ENCODE assay signal across 12 cellular contexts in the genomic region with DNA sequence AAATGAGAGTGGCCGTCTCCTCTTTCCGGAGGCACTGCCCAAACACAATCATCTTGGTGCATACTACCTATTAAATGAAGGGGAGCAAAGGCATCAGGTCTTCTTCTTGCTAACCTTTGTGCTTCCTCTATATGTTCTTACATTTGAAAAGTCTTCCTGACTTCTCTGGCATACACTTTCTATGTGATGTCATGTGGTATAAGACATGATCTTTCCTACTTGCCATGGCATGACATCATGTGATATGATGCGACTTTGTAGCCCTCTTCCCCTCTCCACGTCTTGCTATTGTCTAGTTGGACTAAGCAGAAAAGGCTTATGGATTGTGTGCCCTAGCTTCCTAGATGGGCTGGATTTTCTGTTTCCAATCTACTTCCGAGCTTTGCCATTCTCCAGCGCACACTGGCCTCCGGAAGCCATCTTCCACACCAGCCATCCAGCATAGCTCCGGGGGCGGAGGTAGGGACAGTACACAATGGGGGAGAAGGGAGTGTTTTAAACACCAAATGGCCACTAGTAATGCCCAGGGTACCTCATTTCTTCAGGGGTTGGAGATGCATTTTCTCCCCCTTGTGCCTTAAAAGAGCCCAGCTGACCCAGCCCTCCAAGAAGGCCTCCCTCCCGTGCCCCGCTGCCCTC. TPM values are rescaled to one million over a fixed set of nuclear protein-coding genes. Genes with fewer than 3 reads are reported as not detected.
DNase-seq lines count a peak whose midpoint lies in the region; ATAC-seq and TF ChIP-seq lines count a peak whose summit lies in the region.
"Had no signal": no experiment of that assay in that cellular context is flagged by ENCODE, and none has a peak within 500 bp of the region (broad histone marks: within the 10 kb centered on the region; RNA-seq: fewer than 3 reads in every experiment).

No MANE protein-coding gene starts in this region.

- no peak overlapping the region for H3K9ac ChIP-seq in neural progenitor cell

- H3K9me3 Mint-ChIP-seq in Caco-2 (ENCODE audit: unreplicated experiment) (peaks cover 16% of the 10 kb centered on the region), neural progenitor cell (peaks cover 13% of the 10 kb centered on the region)
- H3K9me3 Mint-ChIP-seq: H9 had no signal

- H3K36me3 Mint-ChIP-seq in Caco-2 (ENCODE audit: insufficient read depth, unreplicated experiment) (no peaks in the 10 kb centered on the region), neural progenitor cell (no peaks in the 10 kb centered on the region)

- H3F3A ChIP-seq in neural progenitor cell (ENCODE audit: low read depth) = no peaks in the 10 kb centered on the region

- no peak overlapping the region for H3K4me3 Mint-ChIP-seq in Caco-2 (ENCODE audit: unreplicated experiment)
- H3K4me3 Mint-ChIP-seq in neural progenitor cell = no peak overlapping the region
- H3K4me3 Mint-ChIP-seq: H9 had no signal

- H3K36me3 ChIP-seq in Caco-2 (ENCODE audit: control insufficient read depth, insufficient read depth, low read length) = no peaks in the 10 kb centered on the region
- no peaks in the 10 kb centered on the region for H3K36me3 ChIP-seq in body of pancreas (replicated peaks in 1 of 2; ENCODE audit: insufficient read depth in 1 of 2, low read depth in 2 of 2)
- H3K36me3 ChIP-seq in neural progenitor cell = no peaks in the 10 kb centered on the region
- H3K36me3 ChIP-seq in thoracic aorta = no peaks in the 10 kb centered on the region

- TF ChIP-seq CTCF in Caco-2 (IDR thresholded peaks at IDR 0.05; ENCODE audit: insufficient read depth in 1 of 2, low read depth in 1 of 2, low read length in 1 of 2, severe bottlenecking in 1 of 2, unreplicated experiment in 1 of 2) (no peak), body of pancreas (IDR thresholded peaks at IDR 0.05) (no peak), neural progenitor cell (IDR thresholded peaks at IDR 0.05) (no peak), thoracic aorta (IDR thresholded peaks at IDR 0.05) (no peak)

- H3K9me3 ChIP-seq in Caco-2 (no peaks in the 10 kb centered on the region), body of pancreas (no peaks in the 10 kb centered on the region), neural progenitor cell (ENCODE audit: low read depth) (no peaks in the 10 kb centered on the region), thoracic aorta (no peaks in the 10 kb centered on the region)

- H3K79me2 ChIP-seq in neural progenitor cell (ENCODE audit: low read depth) = no peaks in the 10 kb centered on the region

- H2AFZ ChIP-seq in neural progenitor cell (replicated peaks) = peak overlapping the region; percentile 70

- DNase-seq in Caco-2 = no peak
- no peak for DNase-seq in body of pancreas
- no peak for DNase-seq in neural progenitor cell (ENCODE audit: low spot score)
- no peak for DNase-seq in thoracic aorta (ENCODE audit: low spot score)
- DNase-seq in Ammon's horn (ENCODE audit: low spot score) = no peak
- DNase-seq in SIG-M5 (lab: John Stamatoyannopoulos, UW) = no peak
- DNase-seq in AG20443 (ENCODE audit: low spot score) = no peak
- DNase-seq: NCI-H187, NCI-H446 treated with DMSO at 0.1 percent for 48 hours had no signal

- H3K27me3 ChIP-seq in Caco-2 (replicated peaks; ENCODE audit: control insufficient read depth, insufficient read depth, low read length) (no peaks in the 10 kb centered on the region), body of pancreas (no peaks in the 10 kb centered on the region), neural progenitor cell (no peaks in the 10 kb centered on the region), thoracic aorta (replicated peaks; ENCODE audit: insufficient read depth) (no peaks in the 10 kb centered on the region)

- intact Hi-C loops in Caco-2 (cut with micrococcal nuclease; ENCODE audit: unreplicated experiment) = loop anchor here (2.0 kb wide), 1 partner anchor 56 kb away; no protein-coding TSS in a partner anchor
- intact Hi-C loops in body of pancreas (cut with DNase I) = loop anchor here (10.0 kb wide), 1 partner anchor 254 kb away; no protein-coding TSS in a partner anchor

- ATAC-seq in body of pancreas = peak; percentile 28
- no peak for ATAC-seq in thoracic aorta (ENCODE audit: insufficient number of reproducible peaks, low FRiP score, low read depth)
- no peak for ATAC-seq in GM21723 (IDR thresholded peaks at IDR 0.05; ENCODE audit: unreplicated experiment)

- H3K27ac ChIP-seq in body of pancreas = peak overlapping the region in 1 of 4 donors; percentile 5
- H3K27ac ChIP-seq in neural progenitor cell = no peak overlapping the region
- H3K27ac ChIP-seq in thoracic aorta = peak overlapping the region; percentile 45 to 63
- H3K27ac ChIP-seq: C4-2B had no signal

- WGBS in body of pancreas, 2 donors = 70 to 93% methylated on average over 9 to 11 of the region's 11 CpGs

- H3K4me3 ChIP-seq in Caco-2 (ENCODE audit: low read depth, low read length) (no peak overlapping the region), body of pancreas (no peak overlapping the region), neural progenitor cell (no peak overlapping the region), thoracic aorta (no peak overlapping the region)

- TF ChIP-seq POLR2A in body of pancreas (IDR thresholded peaks at IDR 0.05) = no peak

- H3K4me1 Mint-ChIP-seq in Caco-2 (ENCODE audit: low read depth, unreplicated experiment) = peaks cover 40% of the 10 kb centered on the region
- H3K4me1 Mint-ChIP-seq in neural progenitor cell = peaks cover 32% of the 10 kb centered on the region

- POLR2A ChIA-PET in Caco-2 (lab: Charles Lee) = interaction anchor here (1.0 kb wide), 1 partner anchor 8 kb away, joined by 10 read pairs; a partner anchor contains a TSS

- CTCF ChIA-PET in Caco-2 (lab: Charles Lee) = interaction anchor here (0.6 kb wide), 1 partner anchor 100 kb away, joined by 4 read pairs; no protein-coding TSS in a partner anchor

- H3K27me3 Mint-ChIP-seq in Caco-2 (ENCODE audit: insufficient read depth, unreplicated experiment) = no peaks in the 10 kb centered on the region
- peaks cover 4% of the 10 kb centered on the region for H3K27me3 Mint-ChIP-seq in neural progenitor cell (ENCODE audit: insufficient read depth, low read depth)

- no peaks in the 10 kb centered on the region for H4K20me1 ChIP-seq in neural progenitor cell (ENCODE audit: low read depth)

- no TSS peak for BruUV-seq in Caco-2 (replicated peaks; lab: Mats Ljungman, UMichigan)

- H3K27ac Mint-ChIP-seq in Caco-2 (ENCODE audit: unreplicated experiment) (peak overlapping the region; percentile 3), neural progenitor cell (no peak overlapping the region)
- H3K27ac Mint-ChIP-seq: H9 had no signal

- H3K4me2 ChIP-seq in neural progenitor cell = no peak overlapping the region

- peaks cover 17% of the 10 kb centered on the region for H3K4me1 ChIP-seq in Caco-2
- peaks cover 11% of the 10 kb centered on the region for H3K4me1 ChIP-seq in body of pancreas
- H3K4me1 ChIP-seq in neural progenitor cell = peaks cover 5% of the 10 kb centered on the region
- H3K4me1 ChIP-seq in thoracic aorta (ENCODE audit: control insufficient read depth in 1 of 2, low read depth in 2 of 2) = peaks cover 22 to 49% of the 10 kb centered on the region in 2 donors

RNA-seq across cellular contexts. Expression of a gene that starts 8.8 kb away (rescaled TPM):
- total RNA-seq in Caco-2 (2022) = 33.2 and 36.2 TPM in 2 replicates
- 10 to 100 TPM; 22.8 to 58.3 TPM for total RNA-seq in body of pancreas
- 4.9 and 8.2 TPM in 2 replicates for total RNA-seq in neural progenitor cell (ENCODE audit: low replicate concordance)
- 100 to 1,000 TPM; 122 to 181 TPM for total RNA-seq in thoracic aorta
